In the genomic region with DNA sequence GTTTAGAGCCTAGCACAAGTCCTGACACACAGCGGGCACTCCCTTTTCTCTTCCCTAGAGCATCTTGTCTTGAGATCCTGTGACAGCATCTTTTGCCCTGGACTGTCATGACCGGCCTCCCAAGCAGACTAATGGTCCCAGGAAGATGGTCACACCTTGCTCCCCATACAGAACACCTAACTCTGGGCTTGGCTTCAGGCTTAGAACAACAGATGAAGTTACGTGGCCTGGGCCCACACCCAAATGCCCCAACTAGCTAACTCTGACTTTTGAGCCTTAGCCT, we compare ENCODE assay signal across 8 cellular contexts. TPM values are rescaled to one million over a fixed set of nuclear protein-coding genes. Genes with fewer than 3 reads are reported as not detected.
DNase-seq lines count a peak whose midpoint lies in the region; ATAC-seq and TF ChIP-seq lines count a peak whose summit lies in the region.

No MANE protein-coding gene starts in this region.

- BruUV-seq in HCT116 (replicated peaks; lab: Mats Ljungman, UMichigan), result TSS peak; percentile 98

- H3K36me3 Mint-ChIP-seq in activated CD8-positive, alpha-beta T cell treated with anti-CD3 and anti-CD28 coated beads for 36 hours (ENCODE audit: low read depth), result peaks cover 13% of the 10 kb centered on the region
- H3K36me3 Mint-ChIP-seq in stimulated activated memory B cell treated with anti-CD40 and anti-IgM and Interleukin-4, amounts not matched to agents 10 μg/mL and 1 μg/mL and 100 μg/mL, for 72 hours, result no peaks in the 10 kb centered on the region

- TF ChIP-seq RAD21 in HCT116 (IDR thresholded peaks at IDR 0.05; ENCODE audit: low read depth), result no peak

- H3K4me2 ChIP-seq in HCT116 (ENCODE audit: low read length), result peak overlapping the region; percentile 97

- ATAC-seq in HCT116, result no peak
- ATAC-seq in activated CD8-positive, alpha-beta T cell treated with anti-CD3 and anti-CD28 coated beads for 36 hours, result no peak
- no peak for ATAC-seq in stimulated activated memory B cell treated with anti-CD40 and anti-IgM and Interleukin-4, amounts not matched to agents 10 μg/mL and 1 μg/mL and 100 μg/mL, for 72 hours
- ATAC-seq in GM21717 (IDR thresholded peaks at IDR 0.05; ENCODE audit: unreplicated experiment), result no peak

- CTCF ChIA-PET in HCT116 (lab: Charles Lee), result interaction anchor here (2.9 kb wide), 1 partner anchor 16 kb away, joined by 15 read pairs; a partner anchor contains a TSS
- CTCF ChIA-PET in activated CD8-positive, alpha-beta T cell treated with anti-CD3 and anti-CD28 coated beads for 36 hours (lab: Charles Lee), result interaction anchor here (1.7 to 3.3 kb wide), 3 partner anchors 16 to 68 kb away, joined by 5 to 30 read pairs (median 15); a partner anchor contains a TSS

- no peaks in the 10 kb centered on the region for H3K9me3 Mint-ChIP-seq in activated CD8-positive, alpha-beta T cell treated with anti-CD3 and anti-CD28 coated beads for 36 hours
- H3K9me3 Mint-ChIP-seq in stimulated activated memory B cell treated with anti-CD40 and anti-IgM and Interleukin-4, amounts not matched to agents 10 μg/mL and 1 μg/mL and 100 μg/mL, for 72 hours, result no peaks in the 10 kb centered on the region

- TF ChIP-seq CTCF in HCT116 (IDR thresholded peaks at IDR 0.05 in 2 of 3, conservative IDR thresholded peaks at IDR 0.05 in 1 of 3; ENCODE audit: borderline replicate concordance in 1 of 3, insufficient read depth in 1 of 3, low read depth in 2 of 3, low read length in 2 of 3), result no peak
- no peak for TF ChIP-seq CTCF in activated CD8-positive, alpha-beta T cell treated with anti-CD3 and anti-CD28 coated beads for 36 hours (IDR thresholded peaks at IDR 0.05)

- H3K4me3 Mint-ChIP-seq in activated CD8-positive, alpha-beta T cell treated with anti-CD3 and anti-CD28 coated beads for 36 hours, result peak overlapping the region; percentile 89
- peak overlapping the region; percentile 92 for H3K4me3 Mint-ChIP-seq in stimulated activated memory B cell treated with anti-CD40 and anti-IgM and Interleukin-4, amounts not matched to agents 10 μg/mL and 1 μg/mL and 100 μg/mL, for 72 hours

- TF ChIP-seq POLR2A in HCT116 (IDR thresholded peaks at IDR 0.05; ENCODE audit: borderline replicate concordance, extremely low read depth, insufficient read depth, insufficient read length), result no peak

- intact Hi-C loops in HCT116 (cut with micrococcal nuclease), result no loop called here
- intact Hi-C loops in activated CD8-positive, alpha-beta T cell treated with anti-CD3 and anti-CD28 coated beads for 36 hours (cut with micrococcal nuclease), result no loop called here

- peak overlapping the region; percentile 61 for H3K27ac ChIP-seq in HCT116 (ENCODE audit: low read depth, low read length)
- H3K27ac ChIP-seq in iPS-20b (ENCODE audit: low read length), result no peak overlapping the region

- peaks cover 1% of the 10 kb centered on the region for H3K27me3 Mint-ChIP-seq in activated CD8-positive, alpha-beta T cell treated with anti-CD3 and anti-CD28 coated beads for 36 hours
- H3K27me3 Mint-ChIP-seq in stimulated activated memory B cell treated with anti-CD40 and anti-IgM and Interleukin-4, amounts not matched to agents 10 μg/mL and 1 μg/mL and 100 μg/mL, for 72 hours, result no peaks in the 10 kb centered on the region

- peak overlapping the region; percentile 96 for H3K27ac Mint-ChIP-seq in activated CD8-positive, alpha-beta T cell treated with anti-CD3 and anti-CD28 coated beads for 36 hours
- peak overlapping the region; percentile 95 for H3K27ac Mint-ChIP-seq in stimulated activated memory B cell treated with anti-CD40 and anti-IgM and Interleukin-4, amounts not matched to agents 10 μg/mL and 1 μg/mL and 100 μg/mL, for 72 hours

- H3K36me3 ChIP-seq in HCT116 (ENCODE audit: control insufficient read depth in 1 of 2, insufficient read depth in 2 of 2, low read length in 2 of 2) (peaks cover 2 to 3% of the 10 kb centered on the region in 2 experiments; a peak in 1 of 4 replicates), iPS-20b (ENCODE audit: insufficient read depth, low read depth, low read length) (peaks cover 9% of the 10 kb centered on the region; the same call in 1 of the 2 replicates)

- no peaks in the 10 kb centered on the region for H3K9me2 ChIP-seq in HCT116 (ENCODE audit: insufficient read depth)

- H2AFZ ChIP-seq in HCT116 (ENCODE audit: low read depth, low read length, poor library complexity, severe bottlenecking), result no peak overlapping the region

- no peaks in the 10 kb centered on the region for H3K9me3 ChIP-seq in HCT116 (ENCODE audit: control insufficient read depth in 1 of 2, insufficient read depth in 1 of 2, low read depth in 1 of 2, low read length in 2 of 2)
- no peaks in the 10 kb centered on the region for H3K9me3 ChIP-seq in iPS-20b (ENCODE audit: insufficient read depth, low read depth, low read length)

- POLR2A ChIA-PET in HCT116 (lab: Charles Lee), result no interaction called here
- POLR2A ChIA-PET in activated CD8-positive, alpha-beta T cell treated with anti-CD3 and anti-CD28 coated beads for 36 hours (lab: Charles Lee), result interaction anchor here (1.6 kb wide), 3 partner anchors 14 to 19 kb away, joined by 4 to 8 read pairs (median 6); a partner anchor contains a TSS

- H3K79me2 ChIP-seq in HCT116 (ENCODE audit: insufficient read depth, low read length), result peaks cover 41% of the 10 kb centered on the region

- DNase-seq in HCT116 (ENCODE audit: low read depth, low spot score) (no peak), NCI-H1930 (lab: John Stamatoyannopoulos, UW) (no peak), nucleus accumbens (lab: John Stamatoyannopoulos, UW) (no peak), NCI-H446 treated with DMSO at 0.1 percent for 48 hours (lab: John Stamatoyannopoulos, UW) (no peak)
- DNase-seq in activated CD8-positive, alpha-beta T cell treated with anti-CD3 and anti-CD28 coated beads for 36 hours, result no peak

- RAD21 ChIA-PET in HCT116 (lab: Charles Lee; ENCODE audit: low non-redundant PET in 1 of 2, low total read pairs in 2 of 2, uncharacterized antibody in 2 of 2, unreplicated experiment in 2 of 2), result no interaction called here

- peaks cover 32% of the 10 kb centered on the region for H3K4me1 Mint-ChIP-seq in activated CD8-positive, alpha-beta T cell treated with anti-CD3 and anti-CD28 coated beads for 36 hours (ENCODE audit: low read depth)
- H3K4me1 Mint-ChIP-seq in stimulated activated memory B cell treated with anti-CD40 and anti-IgM and Interleukin-4, amounts not matched to agents 10 μg/mL and 1 μg/mL and 100 μg/mL, for 72 hours, result peaks cover 29% of the 10 kb centered on the region

- peak overlapping the region; percentile 54 to 90 for H3K4me3 ChIP-seq in HCT116 (replicated peaks in 1 of 2; ENCODE audit: low read depth in 1 of 2, low read length in 2 of 2)
- H3K4me3 ChIP-seq in iPS-20b (ENCODE audit: low read length), result peak overlapping the region; percentile 44; the same call in 1 of the 2 replicates

- no peaks in the 10 kb centered on the region for H3K27me3 ChIP-seq in HCT116 (ENCODE audit: insufficient read depth, low read length)
- no peaks in the 10 kb centered on the region for H3K27me3 ChIP-seq in iPS-20b (ENCODE audit: insufficient read depth, low read length)

- H3K9ac ChIP-seq in HCT116 (ENCODE audit: low read length) (peak overlapping the region; percentile 89), iPS-20b (ENCODE audit: low read depth, low read length) (peak overlapping the region; percentile 66; the same call in 1 of the 2 replicates)

- no peaks in the 10 kb centered on the region for H4K20me1 ChIP-seq in HCT116 (ENCODE audit: insufficient read depth)

- H3K4me1 ChIP-seq in HCT116 (ENCODE audit: control insufficient read depth in 1 of 2, insufficient read depth in 2 of 2, low read length in 2 of 2), result peaks cover 7 to 18% of the 10 kb centered on the region in 2 experiments; a peak in 3 of 4 replicates
- H3K4me1 ChIP-seq in iPS-20b (ENCODE audit: insufficient read depth, low read length), result peaks cover 3% of the 10 kb centered on the region

TF ChIP-seq in HCT116, 20 proteins besides CTCF, POLR2A, EP300 and RAD21 (continues in another document):
- TF ChIP-seq CBX3 (IDR thresholded peaks at IDR 0.05; ENCODE audit: low read depth), result no peak
- no peak for TF ChIP-seq ELF1 (IDR thresholded peaks at IDR 0.05; ENCODE audit: borderline replicate concordance, low read depth)
- no peak for TF ChIP-seq SIN3A (IDR thresholded peaks at IDR 0.05; ENCODE audit: low read depth)
- TF ChIP-seq POLR2AphosphoS5 (IDR thresholded peaks at IDR 0.05; ENCODE audit: low read depth, low read length), result no peak
- TF ChIP-seq, protein P1, sequence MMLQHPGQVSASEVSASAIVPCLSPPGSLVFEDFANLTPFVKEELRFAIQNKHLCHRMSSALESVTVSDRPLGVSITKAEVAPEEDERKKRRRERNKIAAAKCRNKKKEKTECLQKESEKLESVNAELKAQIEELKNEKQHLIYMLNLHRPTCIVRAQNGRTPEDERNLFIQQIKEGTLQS (IDR thresholded peaks at IDR 0.05), result no peak
- TF ChIP-seq, protein P2, sequence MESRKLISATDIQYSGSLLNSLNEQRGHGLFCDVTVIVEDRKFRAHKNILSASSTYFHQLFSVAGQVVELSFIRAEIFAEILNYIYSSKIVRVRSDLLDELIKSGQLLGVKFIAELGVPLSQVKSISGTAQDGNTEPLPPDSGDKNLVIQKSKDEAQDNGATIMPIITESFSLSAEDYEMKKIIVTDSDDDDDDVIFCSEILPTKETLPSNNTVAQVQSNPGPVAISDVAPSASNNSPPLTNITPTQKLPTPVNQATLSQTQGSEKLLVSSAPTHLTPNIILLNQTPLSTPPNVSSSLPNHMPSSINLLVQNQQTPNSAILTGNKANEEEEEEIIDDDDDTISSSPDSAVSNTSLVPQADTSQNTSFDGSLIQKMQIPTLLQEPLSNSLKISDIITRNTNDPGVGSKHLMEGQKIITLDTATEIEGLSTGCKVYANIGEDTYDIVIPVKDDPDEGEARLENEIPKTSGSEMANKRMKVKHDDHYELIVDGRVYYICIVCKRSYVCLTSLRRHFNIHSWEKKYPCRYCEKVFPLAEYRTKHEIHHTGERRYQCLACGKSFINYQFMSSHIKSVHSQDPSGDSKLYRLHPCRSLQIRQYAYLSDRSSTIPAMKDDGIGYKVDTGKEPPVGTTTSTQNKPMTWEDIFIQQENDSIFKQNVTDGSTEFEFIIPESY (IDR thresholded peaks at IDR 0.05; ENCODE audit: extremely low read depth, insufficient replicate concordance, low read length), result no peak

RNA-seq across cellular contexts. Expression of a gene that starts 0.8 kb away (rescaled TPM):
- 30.6 TPM for total RNA-seq in HCT116 (2021; ENCODE audit: unreplicated experiment)
- 19.2 and 31.8 TPM in 2 replicates for polyA plus RNA-seq in HCT116 (2012)
- total RNA-seq in activated CD8-positive, alpha-beta T cell treated with anti-CD3 and anti-CD28 coated beads for 36 hours, result 10 to 100 TPM; 23.5 to 24.2 TPM

RNA-seq across cellular contexts. Expression of a gene that starts 12.6 kb away (rescaled TPM):
- not detected for total RNA-seq in HCT116 (2021; ENCODE audit: unreplicated experiment)
- polyA plus RNA-seq in HCT116 (2012), result 0.22 and 0.90 TPM in 2 replicates
- not detected for total RNA-seq in activated CD8-positive, alpha-beta T cell treated with anti-CD3 and anti-CD28 coated beads for 36 hours

RNA-seq across cellular contexts. Expression of a gene that starts 15.9 kb away (rescaled TPM):
- total RNA-seq in HCT116 (2021; ENCODE audit: unreplicated experiment), result 1.6 TPM
- polyA plus RNA-seq in HCT116 (2012), result 1.3 and 2.4 TPM in 2 replicates
- 1 to 10 TPM; 1.8 to 2.8 TPM for total RNA-seq in activated CD8-positive, alpha-beta T cell treated with anti-CD3 and anti-CD28 coated beads for 36 hours

RNA-seq across cellular contexts. Expression of a gene that starts 26.6 kb away (rescaled TPM):
- 2.6 TPM for total RNA-seq in HCT116 (2021; ENCODE audit: unreplicated experiment)
- 0.83 and 2.6 TPM in 2 replicates for polyA plus RNA-seq in HCT116 (2012)
- total RNA-seq in activated CD8-positive, alpha-beta T cell treated with anti-CD3 and anti-CD28 coated beads for 36 hours, result 10 to 100 TPM; 69.9 to 72.3 TPM
